Comparison of ENCODE assay signal across 27 cellular contexts in the genomic region with DNA sequence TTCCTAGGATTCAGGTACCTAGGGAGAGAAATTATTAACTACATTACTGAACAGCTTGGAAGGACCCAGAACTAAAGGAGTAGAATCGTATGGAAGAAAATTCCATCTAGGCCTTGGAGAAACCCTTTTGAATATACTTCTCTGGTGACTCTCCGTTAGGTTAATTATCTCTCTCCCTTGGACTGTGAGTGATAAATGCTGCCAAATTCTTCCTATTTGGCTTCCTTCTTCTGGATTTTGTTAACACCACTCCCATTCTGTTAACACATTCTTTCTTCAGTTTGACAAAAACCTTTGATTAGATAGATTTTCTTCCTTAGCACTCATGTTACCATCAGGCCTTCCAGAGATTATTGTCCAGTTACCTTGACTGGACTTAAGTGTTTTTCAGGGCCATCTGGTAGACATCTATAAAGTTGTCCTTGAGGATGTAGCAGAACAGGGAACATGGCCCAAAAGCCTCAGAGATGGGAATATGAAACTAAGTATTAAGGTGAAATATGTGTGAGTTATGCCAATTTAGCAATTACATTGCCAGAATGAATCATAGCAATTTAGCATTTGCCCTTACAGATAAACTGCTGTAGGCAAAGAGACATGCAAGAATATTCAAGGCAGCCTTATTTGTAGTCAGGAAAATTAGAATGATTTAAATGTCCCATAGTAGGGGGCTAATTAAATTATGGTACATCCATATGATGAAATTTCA. TPM values are rescaled to one million over a fixed set of nuclear protein-coding genes. Genes with fewer than 3 reads are reported as not detected.
DNase-seq lines count a peak whose midpoint lies in the region; ATAC-seq and TF ChIP-seq lines count a peak whose summit lies in the region.
"Had no signal": no experiment of that assay in that cellular context is flagged by ENCODE, and none has a peak within 500 bp of the region (broad histone marks: within the 10 kb centered on the region; RNA-seq: fewer than 3 reads in every experiment).

No MANE protein-coding gene starts in this region.

- CTCF ChIA-PET in SK-N-SH (lab: Yijun Ruan, JAX), result interaction anchor here (1.2 kb wide), 1 partner anchor 101 kb away, joined by 4 read pairs; no protein-coding TSS in a partner anchor
- CTCF ChIA-PET in Calu3 (lab: Charles Lee), result no interaction called here

- H3K9me3 Mint-ChIP-seq in endodermal cell, result peaks cover 4% of the 10 kb centered on the region
- H3K9me3 Mint-ChIP-seq in Calu3 (ENCODE audit: low read depth, unreplicated experiment), result no peaks in the 10 kb centered on the region
- H3K9me3 Mint-ChIP-seq: CD8-positive, alpha-beta T cell; H9; HFFc6 had no signal

- ATAC-seq in SK-N-SH treated with all-trans-retinoic acid at 6 μM for 48 hours (no peak; the same call in 2 of the 3 replicates), left ventricle myocardium superior (peak; percentile 38), HG02840 (IDR thresholded peaks at IDR 0.05; ENCODE audit: low FRiP score, unreplicated experiment) (no peak)
- ATAC-seq: CD8-positive, alpha-beta T cell; Panc1 had no signal

- H3K27ac Mint-ChIP-seq in endodermal cell (no peak overlapping the region), Calu3 (ENCODE audit: unreplicated experiment) (no peak overlapping the region)
- H3K27ac Mint-ChIP-seq: CD8-positive, alpha-beta T cell; H9; HFFc6 had no signal

- TF ChIP-seq CTCF in SK-N-SH (IDR thresholded peaks at IDR 0.05) (no peak), endodermal cell (conservative IDR thresholded peaks at IDR 0.05) (no peak), Calu3 (IDR thresholded peaks at IDR 0.05; ENCODE audit: unreplicated experiment) (no peak)

- intact Hi-C loops in left ventricle myocardium superior (cut with micrococcal nuclease), result no loop called here
- intact Hi-C loops in Calu3 (cut with micrococcal nuclease; ENCODE audit: unreplicated experiment), result no loop called here

- H3K36me3 ChIP-seq in SK-N-SH (replicated peaks in 1 of 2; ENCODE audit: control insufficient read depth in 1 of 2, insufficient read depth in 2 of 2, low read length in 1 of 2) (no peaks in the 10 kb centered on the region), endodermal cell (ENCODE audit: control insufficient read depth, insufficient read depth, low read length) (peaks cover 5% of the 10 kb centered on the region)
- H3K36me3 ChIP-seq: SJCRH30 had no signal

- no peaks in the 10 kb centered on the region for H4K20me1 ChIP-seq in SK-N-SH (ENCODE audit: insufficient read depth)

- H3K4me1 ChIP-seq in SK-N-SH (ENCODE audit: control insufficient read depth in 1 of 2, insufficient read depth in 2 of 2, low read depth in 1 of 2, low read length in 1 of 2) (no peaks in the 10 kb centered on the region; a peak in 1 of 4 replicates), endodermal cell (ENCODE audit: control insufficient read depth, insufficient read depth, low read length) (peaks cover 7% of the 10 kb centered on the region)
- H3K4me1 ChIP-seq: SJCRH30 had no signal

- TF ChIP-seq EP300 in SK-N-SH (IDR thresholded peaks at IDR 0.05; ENCODE audit: borderline replicate concordance in 1 of 2, low read depth in 1 of 2, low read length in 1 of 2), result no peak

- H2AFZ ChIP-seq in SK-N-SH (ENCODE audit: low read depth), result no peak overlapping the region

- H3K4me2 ChIP-seq in SK-N-SH, result no peak overlapping the region

- H3K9me2 ChIP-seq in SK-N-SH, result no peaks in the 10 kb centered on the region

- H3K27me3 ChIP-seq in SK-N-SH (ENCODE audit: insufficient read depth) (no peaks in the 10 kb centered on the region), endodermal cell (ENCODE audit: control insufficient read depth, insufficient read depth, low read length, poor library complexity, severe bottlenecking) (no peaks in the 10 kb centered on the region)
- H3K27me3 ChIP-seq: SJCRH30 had no signal

- BruUV-seq in Calu3 (replicated peaks; lab: Mats Ljungman, UMichigan), result no TSS peak

- no peak overlapping the region for H3K4me3 Mint-ChIP-seq in endodermal cell
- no peak overlapping the region for H3K4me3 Mint-ChIP-seq in Calu3 (ENCODE audit: low read depth, unreplicated experiment)
- H3K4me3 Mint-ChIP-seq: CD8-positive, alpha-beta T cell; H9; HFFc6 had no signal

- H3F3A ChIP-seq in SK-N-SH (replicated peaks; ENCODE audit: insufficient read depth), result no peaks in the 10 kb centered on the region

- H3K79me2 ChIP-seq in SK-N-SH (ENCODE audit: insufficient read depth), result no peaks in the 10 kb centered on the region

- no peak overlapping the region for H3K9ac ChIP-seq in SK-N-SH
- H3K9ac ChIP-seq in endodermal cell (ENCODE audit: extremely low read depth, low read length, poor library complexity, severe bottlenecking), result no peak overlapping the region

- H3K4me1 Mint-ChIP-seq in endodermal cell (peaks cover 36% of the 10 kb centered on the region), Calu3 (ENCODE audit: low read depth, unreplicated experiment) (peaks cover 16% of the 10 kb centered on the region)

- H3K27ac ChIP-seq in SK-N-SH (ENCODE audit: low read depth in 2 of 2, low read length in 1 of 2) (no peak overlapping the region), endodermal cell (ENCODE audit: low read depth, low read length) (no peak overlapping the region)
- H3K27ac ChIP-seq: 22Rv1, SJCRH30 had no signal

- H3K27me3 Mint-ChIP-seq in endodermal cell (ENCODE audit: insufficient read depth), result peaks cover 2% of the 10 kb centered on the region
- H3K27me3 Mint-ChIP-seq in Calu3 (ENCODE audit: unreplicated experiment), result no peaks in the 10 kb centered on the region

- no peak for DNase-seq in SK-N-SH
- DNase-seq in EH (ENCODE audit: low read depth), result peak; percentile 10
- DNase-seq in endodermal cell, result no peak
- no peak for DNase-seq in left ventricle myocardium superior
- no peak for DNase-seq in Calu3
- DNase-seq in NCI-H2081 (lab: John Stamatoyannopoulos, UW), result no peak
- DNase-seq: ACHN; AML-193; C1 segment of cervical spinal cord; CD8-positive, alpha-beta T cell; GF-D8; H9; HFFc6; IMR-90; Karpas-422; NCI-H1694; NCI-H2081 treated with DMSO at 0.1 percent for 48 hours; NCI-H2171 treated with DMSO at 0.1 percent for 48 hours; NCI-H524 treated with DMSO at 0.1 percent for 48 hours; NCI-H82; SJCRH30 had no signal

- H3K4me3 ChIP-seq in SK-N-SH (ENCODE audit: low read depth in 2 of 2, low read length in 1 of 2), result no peak overlapping the region
- H3K4me3 ChIP-seq in endodermal cell (ENCODE audit: low read length), result peak overlapping the region; percentile 3
- H3K4me3 ChIP-seq: SJCRH30 had no signal

- no peaks in the 10 kb centered on the region for H3K9me3 ChIP-seq in SK-N-SH
- H3K9me3 ChIP-seq in endodermal cell (ENCODE audit: control insufficient read depth, low read length), result peaks cover 13% of the 10 kb centered on the region
- H3K9me3 ChIP-seq: SJCRH30 had no signal

- POLR2A ChIA-PET in SK-N-SH (lab: Yijun Ruan, JAX), result no interaction called here

- H3K36me3 Mint-ChIP-seq in endodermal cell (ENCODE audit: low read depth), result peaks cover 11% of the 10 kb centered on the region
- no peaks in the 10 kb centered on the region for H3K36me3 Mint-ChIP-seq in Calu3 (ENCODE audit: insufficient read depth, unreplicated experiment)
- H3K36me3 Mint-ChIP-seq: CD8-positive, alpha-beta T cell had no signal

- 90% methylated on average over 2 of the region's 2 CpGs for WGBS in SK-N-SH (ENCODE audit: low lambda C conversion rate)
- WGBS in endodermal cell (ENCODE audit: insufficient coverage in 1 of 2, insufficient read length in 1 of 2), 2 experiments, result 88 to 100% methylated on average over 2 of the region's 2 CpGs

- TF ChIP-seq RAD21 in SK-N-SH (IDR thresholded peaks at IDR 0.05; ENCODE audit: low read length), result no peak

TF ChIP-seq in SK-N-SH, 30 proteins besides CTCF, POLR2A, EP300 and RAD21 (continues in another document):
- TF ChIP-seq NRF1 (IDR thresholded peaks at IDR 0.05; ENCODE audit: low read depth, low read length), result no peak
- TF ChIP-seq, protein P1, sequence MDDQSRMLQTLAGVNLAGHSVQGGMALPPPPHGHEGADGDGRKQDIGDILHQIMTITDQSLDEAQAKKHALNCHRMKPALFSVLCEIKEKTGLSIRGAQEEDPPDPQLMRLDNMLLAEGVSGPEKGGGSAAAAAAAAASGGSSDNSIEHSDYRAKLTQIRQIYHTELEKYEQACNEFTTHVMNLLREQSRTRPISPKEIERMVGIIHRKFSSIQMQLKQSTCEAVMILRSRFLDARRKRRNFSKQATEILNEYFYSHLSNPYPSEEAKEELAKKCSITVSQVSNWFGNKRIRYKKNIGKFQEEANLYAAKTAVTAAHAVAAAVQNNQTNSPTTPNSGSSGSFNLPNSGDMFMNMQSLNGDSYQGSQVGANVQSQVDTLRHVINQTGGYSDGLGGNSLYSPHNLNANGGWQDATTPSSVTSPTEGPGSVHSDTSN (IDR thresholded peaks at IDR 0.05), result no peak
- TF ChIP-seq EZH2phosphoT487 (IDR thresholded peaks at IDR 0.05; ENCODE audit: borderline replicate concordance, low read depth), result no peak
- TF ChIP-seq, protein P2, sequence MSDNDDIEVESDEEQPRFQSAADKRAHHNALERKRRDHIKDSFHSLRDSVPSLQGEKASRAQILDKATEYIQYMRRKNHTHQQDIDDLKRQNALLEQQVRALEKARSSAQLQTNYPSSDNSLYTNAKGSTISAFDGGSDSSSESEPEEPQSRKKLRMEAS (IDR thresholded peaks at IDR 0.05; ENCODE audit: low read depth), result no peak
- TF ChIP-seq SIN3A (IDR thresholded peaks at IDR 0.05; ENCODE audit: borderline replicate concordance, low read depth, low read length), result no peak
- no peak for TF ChIP-seq ELF1 (IDR thresholded peaks at IDR 0.05)
- TF ChIP-seq POLR2AphosphoS5 (IDR thresholded peaks at IDR 0.05; ENCODE audit: low read depth, low read length), result no peak

RNA-seq across cellular contexts. Expression of a gene that starts 6.7 kb away (rescaled TPM):
- 0.18 and 0.54 TPM in 2 replicates for polyA plus RNA-seq in SK-N-SH (2012; rRNA removed)
- polyA plus RNA-seq in SK-N-SH (2012; cell fraction: cytosol; rRNA removed), result 0.19 and 0.46 TPM in 2 replicates
- 0.66 and 0.76 TPM in 2 replicates for polyA plus RNA-seq in SK-N-SH (2012; cell fraction: nucleus; rRNA removed)
- 10 to 100 TPM; 32.8 to 53.7 TPM for total RNA-seq in endodermal cell
- polyA plus RNA-seq in endodermal cell (2013, experiment 1 of 2), result 14.5 TPM
- 14.4 TPM for polyA plus RNA-seq in endodermal cell (2013, experiment 2 of 2)
- total RNA-seq in left ventricle myocardium superior, result 7.9 TPM
- total RNA-seq in Calu3 (2022), result 11.8 and 12.2 TPM in 2 replicates
- total RNA-seq: CD8-positive, alpha-beta T cell had no signal

RNA-seq across cellular contexts. Expression of a gene that starts 42.9 kb away (rescaled TPM):
- polyA plus RNA-seq in SK-N-SH (2012; rRNA removed), result not detected in 2 replicates
- polyA plus RNA-seq in SK-N-SH (2012; cell fraction: cytosol; rRNA removed), result not detected in 2 replicates
- not detected in 2 replicates for polyA plus RNA-seq in SK-N-SH (2012; cell fraction: nucleus; rRNA removed)
- total RNA-seq in endodermal cell (not detected), left ventricle myocardium superior (0.12 TPM), Calu3 (2022) (not detected in 2 replicates)
- not detected for polyA plus RNA-seq in endodermal cell (2013, experiment 1 of 2)
- not detected for polyA plus RNA-seq in endodermal cell (2013, experiment 2 of 2)
- total RNA-seq: CD8-positive, alpha-beta T cell; Daoy; H9; HFFc6; IMR-90; M059J had no signal
- polyA plus RNA-seq: IMR-90 had no signal
